In genomic region chr12:106223485-106224391, GRCh38 we compare ENCODE assay signal across 8 cellular contexts. TPM values are rescaled to one million over a fixed set of nuclear protein-coding genes. Genes with fewer than 3 reads are reported as not detected.
DNase-seq lines count a peak whose midpoint lies in the region; ATAC-seq and TF ChIP-seq lines count a peak whose summit lies in the region.

No MANE protein-coding gene starts in this region.

- no peak overlapping the region for H3K4me3 ChIP-seq in uterus

- no peak for TF ChIP-seq POLR2A in uterus (IDR thresholded peaks at IDR 0.05)

- peaks cover 6% of the 10 kb centered on the region for H3K27me3 Mint-ChIP-seq in activated T-helper 2 cell treated with anti-CD3 and anti-CD28 coated beads, Interferon-gamma antibody, Interleukin-2, Interleukin-4, amounts not matched to agents 10 μg/mL and 5 μg/mL and 100 μg/mL, durations not matched to agents 14 hours and 24 hours and 36 hours (ENCODE audit: low read depth)
- H3K27me3 Mint-ChIP-seq in osteocyte (ENCODE audit: unreplicated experiment), result no peaks in the 10 kb centered on the region

- intact Hi-C loops in activated T-helper 2 cell treated with anti-CD3 and anti-CD28 coated beads, Interferon-gamma antibody, Interleukin-2, Interleukin-4, amounts not matched to agents 10 μg/mL and 5 μg/mL and 100 μg/mL, durations not matched to agents 14 hours and 24 hours and 36 hours (cut with micrococcal nuclease), result loop anchor here (1.0 to 10.0 kb wide), 3 partner anchors 86 to 803 kb away; partner anchors contain the start of gene NUAK1
- intact Hi-C loops in uterus (cut with DNase I; ENCODE audit: low total_unique reads), result loop anchor here (5.0 kb wide), 1 partner anchor 801 kb away; no protein-coding TSS in a partner anchor

- H3K4me1 Mint-ChIP-seq in activated T-helper 2 cell treated with anti-CD3 and anti-CD28 coated beads, Interferon-gamma antibody, Interleukin-2, Interleukin-4, amounts not matched to agents 10 μg/mL and 5 μg/mL and 100 μg/mL, durations not matched to agents 14 hours and 24 hours and 36 hours (ENCODE audit: low read depth), result peaks cover 21% of the 10 kb centered on the region
- H3K4me1 Mint-ChIP-seq in osteocyte (ENCODE audit: unreplicated experiment), result peaks cover 13% of the 10 kb centered on the region

- ATAC-seq in foreskin keratinocyte, result peak; percentile 69

- no peaks in the 10 kb centered on the region for H3K36me3 Mint-ChIP-seq in activated T-helper 2 cell treated with anti-CD3 and anti-CD28 coated beads, Interferon-gamma antibody, Interleukin-2, Interleukin-4, amounts not matched to agents 10 μg/mL and 5 μg/mL and 100 μg/mL, durations not matched to agents 14 hours and 24 hours and 36 hours (ENCODE audit: low read depth)
- H3K36me3 Mint-ChIP-seq in osteocyte (ENCODE audit: unreplicated experiment), result no peaks in the 10 kb centered on the region

- H3K4me1 ChIP-seq in foreskin keratinocyte (peaks cover 12% of the 10 kb centered on the region), uterus (no peaks in the 10 kb centered on the region)

- DNase-seq in AML-193 (lab: John Stamatoyannopoulos, UW), result peak; percentile 7 to 53
- DNase-seq in GM19238 (ENCODE audit: insufficient read length, low spot score), result peak; percentile 71
- peak; percentile 67 to 69 for DNase-seq in Kasumi-1 (lab: John Stamatoyannopoulos, UW)
- DNase-seq in RPMI8226, result peak; percentile 67
- peak; percentile 65 for DNase-seq in activated T-helper 2 cell treated with anti-CD3 and anti-CD28 coated beads, Interferon-gamma antibody, Interleukin-2, Interleukin-4, amounts not matched to agents 10 μg/mL and 5 μg/mL and 100 μg/mL, durations not matched to agents 14 hours and 24 hours and 36 hours (ENCODE audit: low spot score)
- DNase-seq in foreskin keratinocyte, result peak in 1 of 2 donors; percentile 51
- DNase-seq in osteocyte (ENCODE audit: extremely low spot score, unreplicated experiment), result peak; percentile 89
- DNase-seq in uterus, result peak; percentile 77

- no peaks in the 10 kb centered on the region for H3K9me3 Mint-ChIP-seq in activated T-helper 2 cell treated with anti-CD3 and anti-CD28 coated beads, Interferon-gamma antibody, Interleukin-2, Interleukin-4, amounts not matched to agents 10 μg/mL and 5 μg/mL and 100 μg/mL, durations not matched to agents 14 hours and 24 hours and 36 hours
- peaks cover 4% of the 10 kb centered on the region for H3K9me3 Mint-ChIP-seq in osteocyte (ENCODE audit: unreplicated experiment)

- H3K4me3 Mint-ChIP-seq in activated T-helper 2 cell treated with anti-CD3 and anti-CD28 coated beads, Interferon-gamma antibody, Interleukin-2, Interleukin-4, amounts not matched to agents 10 μg/mL and 5 μg/mL and 100 μg/mL, durations not matched to agents 14 hours and 24 hours and 36 hours (ENCODE audit: low read depth), result no peak overlapping the region
- H3K4me3 Mint-ChIP-seq in osteocyte (ENCODE audit: unreplicated experiment), result no peak overlapping the region

- no peaks in the 10 kb centered on the region for H3K27me3 ChIP-seq in foreskin keratinocyte
- no peaks in the 10 kb centered on the region for H3K27me3 ChIP-seq in uterus

- TF ChIP-seq CTCF in foreskin keratinocyte (conservative IDR thresholded peaks at IDR 0.05) (peak; percentile 95), osteocyte (IDR thresholded peaks at IDR 0.05) (peak; percentile 96), uterus (IDR thresholded peaks at IDR 0.05) (peak; percentile 87 to 95 (median 92))

- H3K9me3 ChIP-seq in uterus, result no peaks in the 10 kb centered on the region

- no peaks in the 10 kb centered on the region for H3K36me3 ChIP-seq in uterus

- H3K27ac ChIP-seq in foreskin keratinocyte (no peak overlapping the region), uterus (peak overlapping the region; percentile 39 to 73)

- H3K27ac Mint-ChIP-seq in activated T-helper 2 cell treated with anti-CD3 and anti-CD28 coated beads, Interferon-gamma antibody, Interleukin-2, Interleukin-4, amounts not matched to agents 10 μg/mL and 5 μg/mL and 100 μg/mL, durations not matched to agents 14 hours and 24 hours and 36 hours, result no peak overlapping the region
- no peak overlapping the region for H3K27ac Mint-ChIP-seq in osteocyte (ENCODE audit: unreplicated experiment)

RNA-seq across cellular contexts. Expression of gene CKAP4, which starts 24.1 kb away (rescaled TPM):
- total RNA-seq in activated T-helper 2 cell treated with anti-CD3 and anti-CD28 coated beads, Interferon-gamma antibody, Interleukin-2, Interleukin-4, amounts not matched to agents 10 μg/mL and 5 μg/mL and 100 μg/mL, durations not matched to agents 14 hours and 24 hours and 36 hours, result 5.0 and 5.7 TPM in 2 replicates
- total RNA-seq in foreskin keratinocyte (119 and 121 TPM in 2 replicates), osteocyte (182 and 197 TPM in 2 replicates), uterus (100 to 1,000 TPM in 1 of 4 donors, 10 to 100 TPM in 3; 15.6 to 106 (median 40.8) TPM)
- 91.0 and 94.9 TPM in 2 replicates for polyA plus RNA-seq in foreskin keratinocyte
